In the genomic region with DNA sequence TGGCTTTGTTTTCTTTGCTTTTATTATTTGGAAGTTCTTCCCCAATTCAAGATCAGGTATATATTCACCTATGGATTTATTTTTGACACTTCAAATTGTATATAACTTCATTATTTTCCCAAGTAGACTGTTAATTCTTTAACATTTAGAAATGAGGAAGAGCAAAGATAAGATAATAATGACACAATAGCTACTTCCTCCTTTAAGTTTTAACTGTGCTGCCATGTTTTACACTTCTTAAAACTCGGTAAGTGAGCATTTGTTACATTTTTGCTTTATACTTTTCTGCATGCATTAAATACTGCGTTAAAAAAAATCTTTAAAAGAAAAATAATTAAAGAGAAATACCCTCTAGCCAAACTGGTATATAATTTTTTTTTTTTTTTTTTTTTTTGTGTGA, we compare ENCODE assay signal across 1 cellular context.
TF ChIP-seq lines count a peak whose summit lies in the region.

No MANE protein-coding gene starts in this region.

TF ChIP-seq in K562, 482 proteins besides CTCF, POLR2A, EP300 and RAD21 (continued from another document):
- TF ChIP-seq, protein P1, sequence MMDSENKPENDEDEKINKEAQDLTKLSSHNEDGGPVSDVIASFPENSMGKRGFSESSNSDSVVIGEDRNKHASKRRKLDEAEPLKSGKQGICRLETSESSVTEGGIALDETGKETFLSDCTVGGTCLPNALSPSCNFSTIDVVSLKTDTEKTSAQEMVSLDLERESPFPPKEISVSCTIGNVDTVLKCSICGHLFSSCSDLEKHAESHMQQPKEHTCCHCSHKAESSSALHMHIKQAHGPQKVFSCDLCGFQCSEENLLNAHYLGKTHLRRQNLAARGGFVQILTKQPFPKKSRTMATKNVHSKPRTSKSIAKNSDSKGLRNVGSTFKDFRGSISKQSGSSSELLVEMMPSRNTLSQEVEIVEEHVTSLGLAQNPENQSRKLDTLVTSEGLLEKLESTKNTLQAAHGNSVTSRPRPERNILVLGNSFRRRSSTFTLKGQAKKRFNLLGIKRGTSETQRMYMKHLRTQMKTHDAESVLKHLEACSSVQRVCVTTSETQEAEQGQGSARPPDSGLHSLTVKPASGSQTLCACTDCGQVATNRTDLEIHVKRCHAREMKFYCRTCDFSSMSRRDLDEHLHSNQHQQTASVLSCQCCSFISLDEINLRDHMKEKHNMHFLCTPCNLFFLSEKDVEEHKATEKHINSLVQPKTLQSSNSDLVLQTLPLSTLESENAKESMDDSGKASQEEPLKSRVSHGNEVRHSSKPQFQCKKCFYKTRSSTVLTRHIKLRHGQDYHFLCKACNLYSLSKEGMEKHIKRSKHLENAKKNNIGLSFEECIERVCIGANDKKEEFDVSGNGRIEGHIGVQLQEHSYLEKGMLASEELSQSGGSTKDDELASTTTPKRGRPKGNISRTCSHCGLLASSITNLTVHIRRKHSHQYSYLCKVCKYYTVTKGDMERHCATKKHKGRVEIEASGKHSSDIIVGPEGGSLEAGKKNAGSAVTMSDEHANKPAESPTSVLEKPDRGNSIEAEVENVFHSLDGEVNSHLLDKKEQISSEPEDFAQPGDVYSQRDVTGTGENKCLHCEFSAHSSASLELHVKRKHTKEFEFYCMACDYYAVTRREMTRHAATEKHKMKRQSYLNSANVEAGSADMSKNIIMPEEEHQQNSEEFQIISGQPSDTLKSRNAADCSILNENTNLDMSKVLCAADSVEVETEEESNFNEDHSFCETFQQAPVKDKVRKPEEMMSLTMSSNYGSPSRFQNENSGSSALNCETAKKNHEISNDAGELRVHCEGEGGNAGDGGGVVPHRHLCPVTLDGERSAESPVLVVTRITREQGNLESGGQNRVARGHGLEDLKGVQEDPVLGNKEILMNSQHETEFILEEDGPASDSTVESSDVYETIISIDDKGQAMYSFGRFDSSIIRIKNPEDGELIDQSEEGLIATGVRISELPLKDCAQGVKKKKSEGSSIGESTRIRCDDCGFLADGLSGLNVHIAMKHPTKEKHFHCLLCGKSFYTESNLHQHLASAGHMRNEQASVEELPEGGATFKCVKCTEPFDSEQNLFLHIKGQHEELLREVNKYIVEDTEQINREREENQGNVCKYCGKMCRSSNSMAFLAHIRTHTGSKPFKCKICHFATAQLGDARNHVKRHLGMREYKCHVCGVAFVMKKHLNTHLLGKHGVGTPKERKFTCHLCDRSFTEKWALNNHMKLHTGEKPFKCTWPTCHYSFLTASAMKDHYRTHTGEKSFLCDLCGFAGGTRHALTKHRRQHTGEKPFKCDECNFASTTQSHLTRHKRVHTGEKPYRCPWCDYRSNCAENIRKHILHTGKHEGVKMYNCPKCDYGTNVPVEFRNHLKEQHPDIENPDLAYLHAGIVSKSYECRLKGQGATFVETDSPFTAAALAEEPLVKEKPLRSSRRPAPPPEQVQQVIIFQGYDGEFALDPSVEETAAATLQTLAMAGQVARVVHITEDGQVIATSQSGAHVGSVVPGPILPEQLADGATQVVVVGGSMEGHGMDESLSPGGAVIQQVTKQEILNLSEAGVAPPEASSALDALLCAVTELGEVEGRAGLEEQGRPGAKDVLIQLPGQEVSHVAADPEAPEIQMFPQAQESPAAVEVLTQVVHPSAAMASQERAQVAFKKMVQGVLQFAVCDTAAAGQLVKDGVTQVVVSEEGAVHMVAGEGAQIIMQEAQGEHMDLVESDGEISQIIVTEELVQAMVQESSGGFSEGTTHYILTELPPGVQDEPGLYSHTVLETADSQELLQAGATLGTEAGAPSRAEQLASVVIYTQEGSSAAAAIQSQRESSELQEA (IDR thresholded peaks at IDR 0.05; ENCODE audit: low read depth) = no peak
- TF ChIP-seq ZNF124 (CRISPR knock-in tag; IDR thresholded peaks at IDR 0.05) (no peak), U2AF2 (optimal IDR thresholded peaks at IDR 0.05; ENCODE audit: low read depth, low read length) (no peak), SAFB (IDR thresholded peaks at IDR 0.05; ENCODE audit: borderline replicate concordance, low read depth, low read length) (no peak), HOXB6 (CRISPR knock-in tag; IDR thresholded peaks at IDR 0.05; ENCODE audit: borderline replicate concordance) (no peak), EP400 (IDR thresholded peaks at IDR 0.05) (no peak), SREBF1 (IDR thresholded peaks at IDR 0.05; ENCODE audit: borderline replicate concordance, low read depth, low read length) (no peak), SOX6 (IDR thresholded peaks at IDR 0.05) (peak; percentile 8; the same call in 1 of the 2 replicates), ZNF354B (CRISPR knock-in tag; IDR thresholded peaks at IDR 0.05) (no peak), SMC3 (conservative IDR thresholded peaks at IDR 0.05; ENCODE audit: insufficient read depth, low read depth, low read length) (no peak), SPI1 (IDR thresholded peaks at IDR 0.05; ENCODE audit: borderline replicate concordance, low read depth, low read length) (peak; percentile 69; the same call in 1 of the 2 replicates), RCOR1 (IDR thresholded peaks at IDR 0.05; ENCODE audit: borderline replicate concordance in 1 of 2, low read depth in 2 of 2, low read length in 2 of 2) (no peak), MYNN (IDR thresholded peaks at IDR 0.05) (no peak), MYNN (CRISPR knock-in tag; IDR thresholded peaks at IDR 0.05) (no peak), SAP30 (IDR thresholded peaks at IDR 0.05; ENCODE audit: borderline replicate concordance, insufficient read depth, low read depth, low read length, poor library complexity, severe bottlenecking) (no peak), POLR2H (tag; IDR thresholded peaks at IDR 0.05; ENCODE audit: low read depth) (0 out of 2 replicates have a peak, but pooled peaks have one; percentile 40), KDM4B (IDR thresholded peaks at IDR 0.05; ENCODE audit: borderline replicate concordance in 2 of 2, low read depth in 1 of 2) (no peak), FIP1L1 (IDR thresholded peaks at IDR 0.05; ENCODE audit: low read depth, low read length, poor library complexity, severe bottlenecking) (no peak), CC2D1A (IDR thresholded peaks at IDR 0.05) (no peak), HNRNPK (IDR thresholded peaks at IDR 0.05; ENCODE audit: low read depth, low read length, poor library complexity, severe bottlenecking) (no peak), TOE1 (IDR thresholded peaks at IDR 0.05; ENCODE audit: borderline replicate concordance) (no peak), TOE1 (CRISPR knock-in tag; IDR thresholded peaks at IDR 0.05; ENCODE audit: borderline replicate concordance, low read depth) (no peak), SRF (CRISPR knock-in tag; IDR thresholded peaks at IDR 0.05) (no peak), CEBPB (tag; IDR thresholded peaks at IDR 0.05) (peak; percentile 24; the same call in 1 of the 2 replicates)
- TF ChIP-seq, protein P2, sequence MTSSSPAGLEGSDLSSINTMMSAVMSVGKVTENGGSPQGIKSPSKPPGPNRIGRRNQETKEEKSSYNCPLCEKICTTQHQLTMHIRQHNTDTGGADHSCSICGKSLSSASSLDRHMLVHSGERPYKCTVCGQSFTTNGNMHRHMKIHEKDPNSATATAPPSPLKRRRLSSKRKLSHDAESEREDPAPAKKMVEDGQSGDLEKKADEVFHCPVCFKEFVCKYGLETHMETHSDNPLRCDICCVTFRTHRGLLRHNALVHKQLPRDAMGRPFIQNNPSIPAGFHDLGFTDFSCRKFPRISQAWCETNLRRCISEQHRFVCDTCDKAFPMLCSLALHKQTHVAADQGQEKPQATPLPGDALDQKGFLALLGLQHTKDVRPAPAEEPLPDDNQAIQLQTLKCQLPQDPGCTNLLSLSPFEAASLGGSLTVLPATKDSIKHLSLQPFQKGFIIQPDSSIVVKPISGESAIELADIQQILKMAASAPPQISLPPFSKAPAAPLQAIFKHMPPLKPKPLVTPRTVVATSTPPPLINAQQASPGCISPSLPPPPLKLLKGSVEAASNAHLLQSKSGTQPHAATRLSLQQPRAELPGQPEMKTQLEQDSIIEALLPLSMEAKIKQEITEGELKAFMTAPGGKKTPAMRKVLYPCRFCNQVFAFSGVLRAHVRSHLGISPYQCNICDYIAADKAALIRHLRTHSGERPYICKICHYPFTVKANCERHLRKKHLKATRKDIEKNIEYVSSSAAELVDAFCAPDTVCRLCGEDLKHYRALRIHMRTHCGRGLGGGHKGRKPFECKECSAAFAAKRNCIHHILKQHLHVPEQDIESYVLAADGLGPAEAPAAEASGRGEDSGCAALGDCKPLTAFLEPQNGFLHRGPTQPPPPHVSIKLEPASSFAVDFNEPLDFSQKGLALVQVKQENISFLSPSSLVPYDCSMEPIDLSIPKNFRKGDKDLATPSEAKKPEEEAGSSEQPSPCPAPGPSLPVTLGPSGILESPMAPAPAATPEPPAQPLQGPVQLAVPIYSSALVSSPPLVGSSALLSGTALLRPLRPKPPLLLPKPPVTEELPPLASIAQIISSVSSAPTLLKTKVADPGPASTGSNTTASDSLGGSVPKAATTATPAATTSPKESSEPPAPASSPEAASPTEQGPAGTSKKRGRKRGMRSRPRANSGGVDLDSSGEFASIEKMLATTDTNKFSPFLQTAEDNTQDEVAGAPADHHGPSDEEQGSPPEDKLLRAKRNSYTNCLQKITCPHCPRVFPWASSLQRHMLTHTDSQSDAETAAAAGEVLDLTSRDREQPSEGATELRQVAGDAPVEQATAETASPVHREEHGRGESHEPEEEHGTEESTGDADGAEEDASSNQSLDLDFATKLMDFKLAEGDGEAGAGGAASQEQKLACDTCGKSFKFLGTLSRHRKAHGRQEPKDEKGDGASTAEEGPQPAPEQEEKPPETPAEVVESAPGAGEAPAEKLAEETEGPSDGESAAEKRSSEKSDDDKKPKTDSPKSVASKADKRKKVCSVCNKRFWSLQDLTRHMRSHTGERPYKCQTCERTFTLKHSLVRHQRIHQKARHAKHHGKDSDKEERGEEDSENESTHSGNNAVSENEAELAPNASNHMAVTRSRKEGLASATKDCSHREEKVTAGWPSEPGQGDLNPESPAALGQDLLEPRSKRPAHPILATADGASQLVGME (CRISPR knock-in tag; IDR thresholded peaks at IDR 0.05) = no peak
- TF ChIP-seq, protein P3, sequence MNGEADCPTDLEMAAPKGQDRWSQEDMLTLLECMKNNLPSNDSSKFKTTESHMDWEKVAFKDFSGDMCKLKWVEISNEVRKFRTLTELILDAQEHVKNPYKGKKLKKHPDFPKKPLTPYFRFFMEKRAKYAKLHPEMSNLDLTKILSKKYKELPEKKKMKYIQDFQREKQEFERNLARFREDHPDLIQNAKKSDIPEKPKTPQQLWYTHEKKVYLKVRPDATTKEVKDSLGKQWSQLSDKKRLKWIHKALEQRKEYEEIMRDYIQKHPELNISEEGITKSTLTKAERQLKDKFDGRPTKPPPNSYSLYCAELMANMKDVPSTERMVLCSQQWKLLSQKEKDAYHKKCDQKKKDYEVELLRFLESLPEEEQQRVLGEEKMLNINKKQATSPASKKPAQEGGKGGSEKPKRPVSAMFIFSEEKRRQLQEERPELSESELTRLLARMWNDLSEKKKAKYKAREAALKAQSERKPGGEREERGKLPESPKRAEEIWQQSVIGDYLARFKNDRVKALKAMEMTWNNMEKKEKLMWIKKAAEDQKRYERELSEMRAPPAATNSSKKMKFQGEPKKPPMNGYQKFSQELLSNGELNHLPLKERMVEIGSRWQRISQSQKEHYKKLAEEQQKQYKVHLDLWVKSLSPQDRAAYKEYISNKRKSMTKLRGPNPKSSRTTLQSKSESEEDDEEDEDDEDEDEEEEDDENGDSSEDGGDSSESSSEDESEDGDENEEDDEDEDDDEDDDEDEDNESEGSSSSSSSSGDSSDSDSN (IDR thresholded peaks at IDR 0.05; ENCODE audit: borderline replicate concordance in 1 of 2, low read depth in 2 of 2, low read length in 2 of 2) = no peak
- TF ChIP-seq, protein P4, sequence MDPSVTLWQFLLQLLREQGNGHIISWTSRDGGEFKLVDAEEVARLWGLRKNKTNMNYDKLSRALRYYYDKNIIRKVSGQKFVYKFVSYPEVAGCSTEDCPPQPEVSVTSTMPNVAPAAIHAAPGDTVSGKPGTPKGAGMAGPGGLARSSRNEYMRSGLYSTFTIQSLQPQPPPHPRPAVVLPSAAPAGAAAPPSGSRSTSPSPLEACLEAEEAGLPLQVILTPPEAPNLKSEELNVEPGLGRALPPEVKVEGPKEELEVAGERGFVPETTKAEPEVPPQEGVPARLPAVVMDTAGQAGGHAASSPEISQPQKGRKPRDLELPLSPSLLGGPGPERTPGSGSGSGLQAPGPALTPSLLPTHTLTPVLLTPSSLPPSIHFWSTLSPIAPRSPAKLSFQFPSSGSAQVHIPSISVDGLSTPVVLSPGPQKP (CRISPR knock-in tag; IDR thresholded peaks at IDR 0.05) = no peak
- TF ChIP-seq, protein P5, sequence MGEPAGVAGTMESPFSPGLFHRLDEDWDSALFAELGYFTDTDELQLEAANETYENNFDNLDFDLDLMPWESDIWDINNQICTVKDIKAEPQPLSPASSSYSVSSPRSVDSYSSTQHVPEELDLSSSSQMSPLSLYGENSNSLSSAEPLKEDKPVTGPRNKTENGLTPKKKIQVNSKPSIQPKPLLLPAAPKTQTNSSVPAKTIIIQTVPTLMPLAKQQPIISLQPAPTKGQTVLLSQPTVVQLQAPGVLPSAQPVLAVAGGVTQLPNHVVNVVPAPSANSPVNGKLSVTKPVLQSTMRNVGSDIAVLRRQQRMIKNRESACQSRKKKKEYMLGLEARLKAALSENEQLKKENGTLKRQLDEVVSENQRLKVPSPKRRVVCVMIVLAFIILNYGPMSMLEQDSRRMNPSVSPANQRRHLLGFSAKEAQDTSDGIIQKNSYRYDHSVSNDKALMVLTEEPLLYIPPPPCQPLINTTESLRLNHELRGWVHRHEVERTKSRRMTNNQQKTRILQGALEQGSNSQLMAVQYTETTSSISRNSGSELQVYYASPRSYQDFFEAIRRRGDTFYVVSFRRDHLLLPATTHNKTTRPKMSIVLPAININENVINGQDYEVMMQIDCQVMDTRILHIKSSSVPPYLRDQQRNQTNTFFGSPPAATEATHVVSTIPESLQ (CRISPR knock-in tag; IDR thresholded peaks at IDR 0.05) = no peak
